ENCODE assay signal across 15 cellular contexts in the genomic region with DNA sequence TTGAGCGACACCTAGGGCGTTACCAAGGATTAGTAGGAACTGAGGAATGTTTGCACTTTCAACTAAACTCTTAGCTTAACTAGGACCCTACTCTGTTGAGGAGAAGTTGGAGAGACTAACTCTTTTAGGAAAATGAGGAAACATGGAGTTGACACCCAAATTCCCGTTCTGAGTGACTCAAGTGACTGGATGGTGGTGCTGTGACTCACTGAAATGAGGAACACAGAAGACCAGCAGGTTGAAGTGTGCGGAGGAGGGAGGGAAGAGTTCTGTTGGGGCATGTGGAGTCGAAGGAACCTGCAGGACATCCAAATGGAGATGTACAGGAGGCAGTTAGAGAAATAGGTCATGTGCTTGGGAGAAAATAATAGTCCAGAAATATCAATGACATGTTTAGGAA.
"Had no signal": no experiment of that assay in that cellular context is flagged by ENCODE, and none has a peak within 500 bp of the region (broad histone marks: within the 10 kb centered on the region; RNA-seq: fewer than 3 reads in every experiment).

No MANE protein-coding gene starts in this region.

- H3K27me3 Mint-ChIP-seq: activated CD4-positive, alpha-beta memory T cell treated with anti-CD3 and anti-CD28 coated beads for 36 hours; brain; stimulated activated naive CD8-positive, alpha-beta T cell treated with anti-CD3 and anti-CD28 coated beads, Interleukin-15, amount 100 ng/mL, for 72 hours had no signal

- H3K4me3 ChIP-seq: esophagus squamous epithelium, heart left ventricle, sigmoid colon, testis had no signal

- H3K27me3 ChIP-seq: esophagus squamous epithelium, heart left ventricle, sigmoid colon, testis had no signal

- H3K27ac ChIP-seq: esophagus squamous epithelium, heart left ventricle, sigmoid colon, testis had no signal

- H3K4me1 ChIP-seq: esophagus squamous epithelium, sigmoid colon, testis had no signal

- DNase-seq: activated CD4-positive, alpha-beta memory T cell treated with anti-CD3 and anti-CD28 coated beads for 36 hours; activated CD4-positive, CD25-positive, alpha-beta regulatory T cell treated with anti-CD3 and anti-CD28 coated beads, Interleukin-2, amount 50 U/mL, for 72 hours; activated CD8-positive, alpha-beta memory T cell treated with anti-CD3 and anti-CD28 coated beads, Interleukin-2, amount 50 U/mL, for 48 hours; activated naive CD4-positive, alpha-beta T cell treated with anti-CD3 and anti-CD28 coated beads, Interleukin-2, amount 50 U/mL, for 16 hours; cerebellar nuclear complex; esophagus squamous epithelium; heart left ventricle; left ventricle myocardium superior; sigmoid colon; stimulated activated CD4-positive, alpha-beta T cell treated with anti-CD3 and anti-CD28 coated beads, Interleukin-12 subunit alpha, Interleukin-12 subunit beta, amount 100 ng/mL, for 4 hours; stimulated activated naive CD8-positive, alpha-beta T cell treated with anti-CD3 and anti-CD28 coated beads, Interleukin-15, amount 100 ng/mL, for 72 hours; testis had no signal

- H3K4me1 Mint-ChIP-seq: brain; stimulated activated naive CD8-positive, alpha-beta T cell treated with anti-CD3 and anti-CD28 coated beads, Interleukin-15, amount 100 ng/mL, for 72 hours had no signal

- H3K4me3 Mint-ChIP-seq: activated CD4-positive, alpha-beta memory T cell treated with anti-CD3 and anti-CD28 coated beads for 36 hours; brain; stimulated activated naive CD8-positive, alpha-beta T cell treated with anti-CD3 and anti-CD28 coated beads, Interleukin-15, amount 100 ng/mL, for 72 hours had no signal

- FAIRE-seq: frontal cortex, islet of Langerhans had no signal

- H3K9me3 ChIP-seq: esophagus squamous epithelium, heart left ventricle, sigmoid colon, testis had no signal

- H3K9me3 Mint-ChIP-seq: activated CD4-positive, alpha-beta memory T cell treated with anti-CD3 and anti-CD28 coated beads for 36 hours; brain; stimulated activated naive CD8-positive, alpha-beta T cell treated with anti-CD3 and anti-CD28 coated beads, Interleukin-15, amount 100 ng/mL, for 72 hours had no signal

- H3K27ac Mint-ChIP-seq: activated CD4-positive, alpha-beta memory T cell treated with anti-CD3 and anti-CD28 coated beads for 36 hours; brain had no signal
